In the genomic region with DNA sequence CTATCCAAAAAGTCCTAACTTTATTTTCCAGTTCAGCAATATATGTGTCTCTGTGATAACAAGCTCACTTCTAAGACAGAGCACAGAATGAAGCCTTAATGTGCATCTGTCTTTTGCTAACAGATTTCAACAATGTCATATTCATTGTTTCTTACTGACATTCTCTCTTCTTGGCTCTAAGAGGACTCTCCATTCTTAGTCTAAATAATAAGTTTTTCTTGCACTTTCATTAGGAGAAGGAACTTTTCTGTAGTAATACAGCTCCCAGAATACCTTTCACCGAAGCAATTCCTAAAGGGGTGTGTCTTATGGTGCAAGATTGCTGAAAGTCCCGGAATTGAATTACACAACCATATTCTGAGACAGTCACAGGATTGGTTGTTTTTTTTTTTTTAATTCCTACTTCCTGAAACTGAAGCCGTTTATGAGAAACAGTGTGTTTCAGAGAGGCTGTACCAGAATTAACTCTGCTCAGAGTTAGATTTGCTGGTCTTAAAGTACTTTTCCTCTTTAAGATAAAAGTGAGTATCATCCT, we compare ENCODE assay signal across 8 cellular contexts.
DNase-seq lines count a peak whose midpoint lies in the region; ATAC-seq and TF ChIP-seq lines count a peak whose summit lies in the region.

ALPK1 (plus strand) TSS at position 421 of the 535 bp plus-strand sequence.

- ATAC-seq in HG02870 (IDR thresholded peaks at IDR 0.05; ENCODE audit: unreplicated experiment): peak; percentile 84

- H3K4me1 ChIP-seq in stomach smooth muscle (ENCODE audit: control insufficient read depth, insufficient read depth, low read length): no peaks in the 10 kb centered on the region

- no peak for DNase-seq in activated naive CD4-positive, alpha-beta T cell treated with anti-CD3 and anti-CD28 coated beads, Interleukin-2, amount 10 ng/mL, durations not matched to agents 7 days and 5 days
- no peak for DNase-seq in activated naive CD4-positive, alpha-beta T cell treated with anti-CD3 and anti-CD28 coated beads, Interleukin-2, amount 50 U/mL, for 16 hours
- DNase-seq in NCI-H226 (peak; percentile 73), astrocyte of the cerebellum (ENCODE audit: low read depth) (no peak), kidney glomerular epithelial cell (lab: John Stamatoyannopoulos, UW) (peak; percentile 72), NCI-H1930 (lab: John Stamatoyannopoulos, UW) (no peak)

- peak within 1 kb of the TSS; percentile 13 to 59 for H3K9ac ChIP-seq in stomach smooth muscle (ENCODE audit: low read length in 2 of 2)

- no peak within 1 kb of the TSS for H3K27ac ChIP-seq in stomach smooth muscle (ENCODE audit: low read length)

- CTCF ChIA-PET in activated naive CD4-positive, alpha-beta T cell treated with anti-CD3 and anti-CD28 coated beads, Interleukin-2, amount 10 ng/mL, durations not matched to agents 7 days and 5 days (lab: Charles Lee): interaction anchor here (0.7 to 1.1 kb wide), 2 partner anchors 10 to 13 kb away, joined by 3 to 4 read pairs; no protein-coding TSS in a partner anchor

- no peaks in the 10 kb centered on the region for H3K9me3 Mint-ChIP-seq in activated naive CD4-positive, alpha-beta T cell treated with anti-CD3 and anti-CD28 coated beads, Interleukin-2, amount 10 ng/mL, durations not matched to agents 7 days and 5 days

- peaks cover 31% of the 10 kb centered on the region for H3K4me1 Mint-ChIP-seq in activated naive CD4-positive, alpha-beta T cell treated with anti-CD3 and anti-CD28 coated beads, Interleukin-2, amount 10 ng/mL, durations not matched to agents 7 days and 5 days

- H3K4me3 ChIP-seq in astrocyte of the cerebellum (ENCODE audit: low read depth, low read length) (peak within 1 kb of the TSS; percentile 3), stomach smooth muscle (ENCODE audit: low read length in 2 of 2) (peak within 1 kb of the TSS; percentile 45 to 52)

- no peak for TF ChIP-seq CTCF in astrocyte of the cerebellum (IDR thresholded peaks at IDR 0.05; ENCODE audit: low read depth, low read length, missing control alignments)

- peak within 1 kb of the TSS; percentile 85 for H3K27ac Mint-ChIP-seq in activated naive CD4-positive, alpha-beta T cell treated with anti-CD3 and anti-CD28 coated beads, Interleukin-2, amount 10 ng/mL, durations not matched to agents 7 days and 5 days

- peak within 1 kb of the TSS; percentile 81 for H3K4me3 Mint-ChIP-seq in activated naive CD4-positive, alpha-beta T cell treated with anti-CD3 and anti-CD28 coated beads, Interleukin-2, amount 10 ng/mL, durations not matched to agents 7 days and 5 days

- no peaks in the 10 kb centered on the region for H3K27me3 Mint-ChIP-seq in activated naive CD4-positive, alpha-beta T cell treated with anti-CD3 and anti-CD28 coated beads, Interleukin-2, amount 10 ng/mL, durations not matched to agents 7 days and 5 days

- H3K27me3 ChIP-seq in stomach smooth muscle (ENCODE audit: control insufficient read depth in 1 of 2, insufficient read depth in 2 of 2, low read length in 2 of 2): no peaks in the 10 kb centered on the region

- in situ Hi-C loops in astrocyte of the cerebellum (cut with HindIII; ENCODE audit: low sequenced_read_pairs): no loop called here

- no peaks in the 10 kb centered on the region for H3K36me3 ChIP-seq in stomach smooth muscle (ENCODE audit: control insufficient read depth in 2 of 2, insufficient read depth in 2 of 2, low read length in 2 of 2)

- H3K36me3 Mint-ChIP-seq in activated naive CD4-positive, alpha-beta T cell treated with anti-CD3 and anti-CD28 coated beads, Interleukin-2, amount 10 ng/mL, durations not matched to agents 7 days and 5 days: no peaks in the 10 kb centered on the region

- H3K9me3 ChIP-seq in stomach smooth muscle (ENCODE audit: control insufficient read depth in 2 of 2, low read length in 2 of 2): no peaks in the 10 kb centered on the region

Comparison
In these comparisons a context has a peak if more than half of its experiments do, and no peak if none do; other contexts are left out.
1. DNase-seq: peak in NCI-H226 (single experiment) and kidney glomerular epithelial cell (single experiment); none in activated naive CD4-positive, alpha-beta T cell treated with anti-CD3 and anti-CD28 coated beads, Interleukin-2, amount 10 ng/mL, durations not matched to agents 7 days and 5 days (single experiment), activated naive CD4-positive, alpha-beta T cell treated with anti-CD3 and anti-CD28 coated beads, Interleukin-2, amount 50 U/mL, for 16 hours (single experiment), astrocyte of the cerebellum (single experiment) and NCI-H1930 (0 of 2).